Comparison of ENCODE assay signal across 1 cellular context in the genomic region with DNA sequence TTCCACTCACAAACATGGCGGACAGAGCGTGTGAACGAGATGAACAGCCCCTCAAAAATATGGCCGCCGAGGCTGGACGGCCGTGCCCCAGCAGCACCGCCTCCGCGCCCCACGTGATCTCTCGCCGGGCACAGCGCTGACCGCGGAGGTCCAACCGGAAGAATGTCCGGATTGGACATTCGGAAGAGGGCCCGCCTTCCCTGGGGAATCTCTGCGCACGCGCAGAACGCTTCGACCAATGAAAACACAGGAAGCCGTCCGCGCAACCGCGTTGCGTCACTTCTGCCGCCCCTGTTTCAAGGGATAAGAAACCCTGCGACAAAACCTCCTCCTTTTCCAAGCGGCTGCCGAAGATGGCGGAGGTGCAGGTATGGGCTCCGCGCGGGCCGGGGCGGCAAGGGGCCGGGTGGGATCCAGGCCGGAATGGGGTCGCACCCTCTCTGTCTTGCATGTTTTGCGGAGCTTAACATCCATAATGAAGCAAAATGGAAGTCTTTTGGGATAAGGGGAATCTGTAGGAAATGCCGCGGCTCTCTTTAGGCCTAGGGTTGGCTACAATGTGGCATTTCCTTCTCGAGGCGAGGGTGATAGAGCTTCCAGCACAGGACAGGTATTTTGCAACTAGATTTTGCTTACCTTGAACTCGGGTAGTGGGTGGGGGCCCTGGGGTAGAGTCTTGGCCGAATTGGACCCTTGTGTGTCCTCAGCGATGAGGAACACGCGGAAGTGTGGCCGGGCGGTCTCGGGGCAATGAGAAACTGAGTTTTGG.
A peak's percentile ranks its signal among the peaks of the same experiment; 100 is the strongest.
TF ChIP-seq lines count a peak whose summit lies in the region.

A gene (plus strand): TSS at position 332 of the 769 bp plus-strand sequence. CDS start 22 bp downstream, at position 354.

TF ChIP-seq in K562, 482 proteins besides CTCF, POLR2A, EP300 and RAD21 (continued from another document and continues in another):
- TF ChIP-seq, protein P1, sequence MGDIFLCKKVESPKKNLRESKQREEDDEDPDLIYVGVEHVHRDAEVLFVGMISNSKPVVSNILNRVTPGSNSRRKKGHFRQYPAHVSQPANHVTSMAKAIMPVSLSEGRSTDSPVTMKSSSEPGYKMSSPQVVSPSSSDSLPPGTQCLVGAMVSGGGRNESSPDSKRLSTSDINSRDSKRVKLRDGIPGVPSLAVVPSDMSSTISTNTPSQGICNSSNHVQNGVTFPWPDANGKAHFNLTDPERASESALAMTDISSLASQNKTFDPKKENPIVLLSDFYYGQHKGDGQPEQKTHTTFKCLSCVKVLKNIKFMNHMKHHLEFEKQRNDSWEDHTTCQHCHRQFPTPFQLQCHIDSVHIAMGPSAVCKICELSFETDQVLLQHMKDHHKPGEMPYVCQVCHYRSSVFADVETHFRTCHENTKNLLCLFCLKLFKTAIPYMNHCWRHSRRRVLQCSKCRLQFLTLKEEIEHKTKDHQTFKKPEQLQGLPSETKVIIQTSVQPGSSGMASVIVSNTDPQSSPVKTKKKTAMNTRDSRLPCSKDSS (IDR thresholded peaks at IDR 0.05; ENCODE audit: low read depth, partially characterized antibody): no peak
- TF ChIP-seq SAFB (IDR thresholded peaks at IDR 0.05; ENCODE audit: borderline replicate concordance, low read depth, low read length) (no peak), MCM5 (IDR thresholded peaks at IDR 0.05; ENCODE audit: low read depth) (no peak), ETV1 (tag; conservative IDR thresholded peaks at IDR 0.05; ENCODE audit: low read depth) (peak; percentile 43; the same call in 1 of the 2 replicates), ZZZ3 (IDR thresholded peaks at IDR 0.05) (no peak), WHSC1 (IDR thresholded peaks at IDR 0.05; ENCODE audit: low read length) (no peak), ETV5 (CRISPR knock-in tag; IDR thresholded peaks at IDR 0.05; ENCODE audit: low read depth) (no peak), CHCHD3 (CRISPR knock-in tag; IDR thresholded peaks at IDR 0.05) (peak; percentile 74; the same call in 1 of the 2 replicates), MXI1 (IDR thresholded peaks at IDR 0.05; ENCODE audit: low read depth, low read length) (no peak), MYBL2 (IDR thresholded peaks at IDR 0.05; ENCODE audit: low read depth) (no peak), MYBL2 (CRISPR knock-in tag; IDR thresholded peaks at IDR 0.05; ENCODE audit: borderline replicate concordance) (no peak), NFIC (IDR thresholded peaks at IDR 0.05) (peak; percentile 51; the same call in 1 of the 2 replicates), MEF2A (IDR thresholded peaks at IDR 0.05; ENCODE audit: control insufficient read depth, low read depth, low read length) (no peak), ZBTB1 (CRISPR knock-in tag; IDR thresholded peaks at IDR 0.05; ENCODE audit: borderline replicate concordance, low read depth) (no peak), MEIS2 (IDR thresholded peaks at IDR 0.05; ENCODE audit: partially characterized antibody) (peak; percentile 92), NCOA6 (IDR thresholded peaks at IDR 0.05) (no peak), CBX2 (IDR thresholded peaks at IDR 0.05; ENCODE audit: insufficient read depth, low read length, poor library complexity, severe bottlenecking) (no peak), YY1 (IDR thresholded peaks at IDR 0.05; ENCODE audit: borderline replicate concordance in 1 of 3, control insufficient read depth in 1 of 3, extremely low read depth in 1 of 3, insufficient read depth in 3 of 3, insufficient read length in 1 of 3, insufficient replicate concordance in 2 of 3, low read depth in 1 of 3, low read length in 2 of 3) (peak; percentile 98 to 99 (median 99)), MEF2D (tag; conservative IDR thresholded peaks at IDR 0.05; ENCODE audit: low read depth) (no peak), ZNF766 (CRISPR knock-in tag; conservative IDR thresholded peaks at IDR 0.05) (peak; percentile 85), PCBP2 (IDR thresholded peaks at IDR 0.05; ENCODE audit: low read depth, low read length, poor library complexity, severe bottlenecking) (no peak)
- TF ChIP-seq, protein P2, sequence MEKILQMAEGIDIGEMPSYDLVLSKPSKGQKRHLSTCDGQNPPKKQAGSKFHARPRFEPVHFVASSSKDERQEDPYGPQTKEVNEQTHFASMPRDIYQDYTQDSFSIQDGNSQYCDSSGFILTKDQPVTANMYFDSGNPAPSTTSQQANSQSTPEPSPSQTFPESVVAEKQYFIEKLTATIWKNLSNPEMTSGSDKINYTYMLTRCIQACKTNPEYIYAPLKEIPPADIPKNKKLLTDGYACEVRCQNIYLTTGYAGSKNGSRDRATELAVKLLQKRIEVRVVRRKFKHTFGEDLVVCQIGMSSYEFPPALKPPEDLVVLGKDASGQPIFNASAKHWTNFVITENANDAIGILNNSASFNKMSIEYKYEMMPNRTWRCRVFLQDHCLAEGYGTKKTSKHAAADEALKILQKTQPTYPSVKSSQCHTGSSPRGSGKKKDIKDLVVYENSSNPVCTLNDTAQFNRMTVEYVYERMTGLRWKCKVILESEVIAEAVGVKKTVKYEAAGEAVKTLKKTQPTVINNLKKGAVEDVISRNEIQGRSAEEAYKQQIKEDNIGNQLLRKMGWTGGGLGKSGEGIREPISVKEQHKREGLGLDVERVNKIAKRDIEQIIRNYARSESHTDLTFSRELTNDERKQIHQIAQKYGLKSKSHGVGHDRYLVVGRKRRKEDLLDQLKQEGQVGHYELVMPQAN (IDR thresholded peaks at IDR 0.05; ENCODE audit: borderline replicate concordance): peak; percentile 76
- TF ChIP-seq, protein P3, sequence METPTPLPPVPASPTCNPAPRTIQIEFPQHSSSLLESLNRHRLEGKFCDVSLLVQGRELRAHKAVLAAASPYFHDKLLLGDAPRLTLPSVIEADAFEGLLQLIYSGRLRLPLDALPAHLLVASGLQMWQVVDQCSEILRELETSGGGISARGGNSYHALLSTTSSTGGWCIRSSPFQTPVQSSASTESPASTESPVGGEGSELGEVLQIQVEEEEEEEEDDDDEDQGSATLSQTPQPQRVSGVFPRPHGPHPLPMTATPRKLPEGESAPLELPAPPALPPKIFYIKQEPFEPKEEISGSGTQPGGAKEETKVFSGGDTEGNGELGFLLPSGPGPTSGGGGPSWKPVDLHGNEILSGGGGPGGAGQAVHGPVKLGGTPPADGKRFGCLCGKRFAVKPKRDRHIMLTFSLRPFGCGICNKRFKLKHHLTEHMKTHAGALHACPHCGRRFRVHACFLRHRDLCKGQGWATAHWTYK (CRISPR knock-in tag; IDR thresholded peaks at IDR 0.05): no peak
- TF ChIP-seq, protein P4, sequence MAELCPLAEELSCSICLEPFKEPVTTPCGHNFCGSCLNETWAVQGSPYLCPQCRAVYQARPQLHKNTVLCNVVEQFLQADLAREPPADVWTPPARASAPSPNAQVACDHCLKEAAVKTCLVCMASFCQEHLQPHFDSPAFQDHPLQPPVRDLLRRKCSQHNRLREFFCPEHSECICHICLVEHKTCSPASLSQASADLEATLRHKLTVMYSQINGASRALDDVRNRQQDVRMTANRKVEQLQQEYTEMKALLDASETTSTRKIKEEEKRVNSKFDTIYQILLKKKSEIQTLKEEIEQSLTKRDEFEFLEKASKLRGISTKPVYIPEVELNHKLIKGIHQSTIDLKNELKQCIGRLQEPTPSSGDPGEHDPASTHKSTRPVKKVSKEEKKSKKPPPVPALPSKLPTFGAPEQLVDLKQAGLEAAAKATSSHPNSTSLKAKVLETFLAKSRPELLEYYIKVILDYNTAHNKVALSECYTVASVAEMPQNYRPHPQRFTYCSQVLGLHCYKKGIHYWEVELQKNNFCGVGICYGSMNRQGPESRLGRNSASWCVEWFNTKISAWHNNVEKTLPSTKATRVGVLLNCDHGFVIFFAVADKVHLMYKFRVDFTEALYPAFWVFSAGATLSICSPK (IDR thresholded peaks at IDR 0.05; ENCODE audit: borderline replicate concordance): no peak
- TF ChIP-seq, protein P5, sequence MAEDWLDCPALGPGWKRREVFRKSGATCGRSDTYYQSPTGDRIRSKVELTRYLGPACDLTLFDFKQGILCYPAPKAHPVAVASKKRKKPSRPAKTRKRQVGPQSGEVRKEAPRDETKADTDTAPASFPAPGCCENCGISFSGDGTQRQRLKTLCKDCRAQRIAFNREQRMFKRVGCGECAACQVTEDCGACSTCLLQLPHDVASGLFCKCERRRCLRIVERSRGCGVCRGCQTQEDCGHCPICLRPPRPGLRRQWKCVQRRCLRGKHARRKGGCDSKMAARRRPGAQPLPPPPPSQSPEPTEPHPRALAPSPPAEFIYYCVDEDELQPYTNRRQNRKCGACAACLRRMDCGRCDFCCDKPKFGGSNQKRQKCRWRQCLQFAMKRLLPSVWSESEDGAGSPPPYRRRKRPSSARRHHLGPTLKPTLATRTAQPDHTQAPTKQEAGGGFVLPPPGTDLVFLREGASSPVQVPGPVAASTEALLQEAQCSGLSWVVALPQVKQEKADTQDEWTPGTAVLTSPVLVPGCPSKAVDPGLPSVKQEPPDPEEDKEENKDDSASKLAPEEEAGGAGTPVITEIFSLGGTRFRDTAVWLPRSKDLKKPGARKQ (CRISPR knock-in tag; IDR thresholded peaks at IDR 0.05): no peak
- TF ChIP-seq, protein P6, sequence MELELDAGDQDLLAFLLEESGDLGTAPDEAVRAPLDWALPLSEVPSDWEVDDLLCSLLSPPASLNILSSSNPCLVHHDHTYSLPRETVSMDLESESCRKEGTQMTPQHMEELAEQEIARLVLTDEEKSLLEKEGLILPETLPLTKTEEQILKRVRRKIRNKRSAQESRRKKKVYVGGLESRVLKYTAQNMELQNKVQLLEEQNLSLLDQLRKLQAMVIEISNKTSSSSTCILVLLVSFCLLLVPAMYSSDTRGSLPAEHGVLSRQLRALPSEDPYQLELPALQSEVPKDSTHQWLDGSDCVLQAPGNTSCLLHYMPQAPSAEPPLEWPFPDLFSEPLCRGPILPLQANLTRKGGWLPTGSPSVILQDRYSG (tag; conservative IDR thresholded peaks at IDR 0.05; ENCODE audit: low read depth): 0 out of 2 replicates have a peak, but pooled peaks have one; percentile 38
- TF ChIP-seq, protein P7, sequence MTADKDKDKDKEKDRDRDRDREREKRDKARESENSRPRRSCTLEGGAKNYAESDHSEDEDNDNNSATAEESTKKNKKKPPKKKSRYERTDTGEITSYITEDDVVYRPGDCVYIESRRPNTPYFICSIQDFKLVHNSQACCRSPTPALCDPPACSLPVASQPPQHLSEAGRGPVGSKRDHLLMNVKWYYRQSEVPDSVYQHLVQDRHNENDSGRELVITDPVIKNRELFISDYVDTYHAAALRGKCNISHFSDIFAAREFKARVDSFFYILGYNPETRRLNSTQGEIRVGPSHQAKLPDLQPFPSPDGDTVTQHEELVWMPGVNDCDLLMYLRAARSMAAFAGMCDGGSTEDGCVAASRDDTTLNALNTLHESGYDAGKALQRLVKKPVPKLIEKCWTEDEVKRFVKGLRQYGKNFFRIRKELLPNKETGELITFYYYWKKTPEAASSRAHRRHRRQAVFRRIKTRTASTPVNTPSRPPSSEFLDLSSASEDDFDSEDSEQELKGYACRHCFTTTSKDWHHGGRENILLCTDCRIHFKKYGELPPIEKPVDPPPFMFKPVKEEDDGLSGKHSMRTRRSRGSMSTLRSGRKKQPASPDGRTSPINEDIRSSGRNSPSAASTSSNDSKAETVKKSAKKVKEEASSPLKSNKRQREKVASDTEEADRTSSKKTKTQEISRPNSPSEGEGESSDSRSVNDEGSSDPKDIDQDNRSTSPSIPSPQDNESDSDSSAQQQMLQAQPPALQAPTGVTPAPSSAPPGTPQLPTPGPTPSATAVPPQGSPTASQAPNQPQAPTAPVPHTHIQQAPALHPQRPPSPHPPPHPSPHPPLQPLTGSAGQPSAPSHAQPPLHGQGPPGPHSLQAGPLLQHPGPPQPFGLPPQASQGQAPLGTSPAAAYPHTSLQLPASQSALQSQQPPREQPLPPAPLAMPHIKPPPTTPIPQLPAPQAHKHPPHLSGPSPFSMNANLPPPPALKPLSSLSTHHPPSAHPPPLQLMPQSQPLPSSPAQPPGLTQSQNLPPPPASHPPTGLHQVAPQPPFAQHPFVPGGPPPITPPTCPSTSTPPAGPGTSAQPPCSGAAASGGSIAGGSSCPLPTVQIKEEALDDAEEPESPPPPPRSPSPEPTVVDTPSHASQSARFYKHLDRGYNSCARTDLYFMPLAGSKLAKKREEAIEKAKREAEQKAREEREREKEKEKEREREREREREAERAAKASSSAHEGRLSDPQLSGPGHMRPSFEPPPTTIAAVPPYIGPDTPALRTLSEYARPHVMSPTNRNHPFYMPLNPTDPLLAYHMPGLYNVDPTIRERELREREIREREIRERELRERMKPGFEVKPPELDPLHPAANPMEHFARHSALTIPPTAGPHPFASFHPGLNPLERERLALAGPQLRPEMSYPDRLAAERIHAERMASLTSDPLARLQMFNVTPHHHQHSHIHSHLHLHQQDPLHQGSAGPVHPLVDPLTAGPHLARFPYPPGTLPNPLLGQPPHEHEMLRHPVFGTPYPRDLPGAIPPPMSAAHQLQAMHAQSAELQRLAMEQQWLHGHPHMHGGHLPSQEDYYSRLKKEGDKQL (CRISPR knock-in tag; IDR thresholded peaks at IDR 0.05; ENCODE audit: borderline replicate concordance): no peak
- TF ChIP-seq, protein P8, sequence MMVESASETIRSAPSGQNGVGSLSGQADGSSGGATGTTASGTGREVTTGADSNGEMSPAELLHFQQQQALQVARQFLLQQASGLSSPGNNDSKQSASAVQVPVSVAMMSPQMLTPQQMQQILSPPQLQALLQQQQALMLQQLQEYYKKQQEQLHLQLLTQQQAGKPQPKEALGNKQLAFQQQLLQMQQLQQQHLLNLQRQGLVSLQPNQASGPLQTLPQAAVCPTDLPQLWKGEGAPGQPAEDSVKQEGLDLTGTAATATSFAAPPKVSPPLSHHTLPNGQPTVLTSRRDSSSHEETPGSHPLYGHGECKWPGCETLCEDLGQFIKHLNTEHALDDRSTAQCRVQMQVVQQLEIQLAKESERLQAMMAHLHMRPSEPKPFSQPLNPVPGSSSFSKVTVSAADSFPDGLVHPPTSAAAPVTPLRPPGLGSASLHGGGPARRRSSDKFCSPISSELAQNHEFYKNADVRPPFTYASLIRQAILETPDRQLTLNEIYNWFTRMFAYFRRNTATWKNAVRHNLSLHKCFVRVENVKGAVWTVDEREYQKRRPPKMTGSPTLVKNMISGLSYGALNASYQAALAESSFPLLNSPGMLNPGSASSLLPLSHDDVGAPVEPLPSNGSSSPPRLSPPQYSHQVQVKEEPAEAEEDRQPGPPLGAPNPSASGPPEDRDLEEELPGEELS (CRISPR knock-in tag; IDR thresholded peaks at IDR 0.05; ENCODE audit: borderline replicate concordance): peak; percentile 78; the same call in 1 of the 2 replicates
- TF ChIP-seq, protein P9, sequence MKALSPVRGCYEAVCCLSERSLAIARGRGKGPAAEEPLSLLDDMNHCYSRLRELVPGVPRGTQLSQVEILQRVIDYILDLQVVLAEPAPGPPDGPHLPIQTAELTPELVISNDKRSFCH (CRISPR knock-in tag; IDR thresholded peaks at IDR 0.05): no peak
- TF ChIP-seq, protein P9 (tag; IDR thresholded peaks at IDR 0.05): no peak
